ENCODE assay signal across 15 cellular contexts in the genomic region with DNA sequence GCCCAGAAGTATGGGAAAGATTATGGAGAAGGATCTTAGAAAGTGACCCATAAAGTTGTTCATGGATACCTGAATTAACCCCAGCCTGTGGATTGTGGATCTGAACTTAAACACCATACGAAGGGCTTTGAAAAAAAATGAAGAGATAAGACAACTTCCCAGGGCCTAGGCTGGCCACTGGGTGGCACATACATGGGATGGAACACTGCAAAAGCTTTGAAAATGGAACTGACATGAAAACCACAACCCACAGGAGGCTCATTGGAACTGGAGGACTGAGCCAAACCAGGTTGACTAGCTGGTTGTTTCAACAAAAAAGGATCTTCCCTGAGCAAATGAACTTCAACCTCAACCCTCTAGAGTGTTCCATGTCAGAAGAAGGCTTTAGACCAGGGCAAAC. TPM values are rescaled to one million over a fixed set of nuclear protein-coding genes. Genes with fewer than 3 reads are reported as not detected.
DNase-seq lines count a peak whose midpoint lies in the region; ATAC-seq and TF ChIP-seq lines count a peak whose summit lies in the region.
"Had no signal": no experiment of that assay in that cellular context is flagged by ENCODE, and none has a peak within 500 bp of the region (broad histone marks: within the 10 kb centered on the region; RNA-seq: fewer than 3 reads in every experiment).

No MANE protein-coding gene starts in this region.

- H3K36me3 ChIP-seq in left ventricle myocardium inferior (no peaks in the 10 kb centered on the region), upper lobe of right lung (no peaks in the 10 kb centered on the region)
- H3K36me3 ChIP-seq: colonic mucosa, pancreas had no signal

- H3K27ac ChIP-seq in left ventricle myocardium inferior (replicated peaks) (peak overlapping the region; percentile 45), upper lobe of right lung (no peak overlapping the region)
- H3K27ac ChIP-seq: colonic mucosa, KMS-11, pancreas had no signal

- ATAC-seq in Right ventricle myocardium superior (ENCODE audit: poor library complexity) (no peak), upper lobe of right lung (peak; percentile 39), HG02763 (IDR thresholded peaks at IDR 0.05; ENCODE audit: unreplicated experiment) (no peak), left lobe of liver (no peak), HG03045 (IDR thresholded peaks at IDR 0.05; ENCODE audit: unreplicated experiment) (no peak)

- H3K27me3 ChIP-seq in left ventricle myocardium inferior (ENCODE audit: low read depth), result no peaks in the 10 kb centered on the region
- no peaks in the 10 kb centered on the region for H3K27me3 ChIP-seq in upper lobe of right lung
- H3K27me3 ChIP-seq: colonic mucosa, pancreas had no signal

- H3K9me3 ChIP-seq in left ventricle myocardium inferior (replicated peaks) (no peaks in the 10 kb centered on the region), upper lobe of right lung (no peaks in the 10 kb centered on the region)
- H3K9me3 ChIP-seq: colonic mucosa, pancreas had no signal

- DNase-seq in left ventricle myocardium inferior (no peak), Right ventricle myocardium superior (no peak), RPMI7951 (ENCODE audit: low read depth) (peak; percentile 68), epithelial cell of proximal tubule (ENCODE audit: low read depth) (no peak), upper lobe of right lung (no peak), left lobe of liver (ENCODE audit: low spot score) (no peak)
- DNase-seq: activated CD8-positive, alpha-beta memory T cell treated with anti-CD3 and anti-CD28 coated beads, Interleukin-2, amount 50 U/mL, for 48 hours; activated naive CD8-positive, alpha-beta T cell treated with anti-CD3 and anti-CD28 coated beads, Interleukin-2, amount 10 ng/mL, durations not matched to agents 7 days and 5 days; colonic mucosa; EL; NCI-H2171; pancreas had no signal

- no peak overlapping the region for H3K4me3 ChIP-seq in left ventricle myocardium inferior
- no peak overlapping the region for H3K4me3 ChIP-seq in epithelial cell of proximal tubule (ENCODE audit: low read depth, low read length)
- no peak overlapping the region for H3K4me3 ChIP-seq in upper lobe of right lung
- H3K4me3 ChIP-seq: colonic mucosa, pancreas had no signal

- intact Hi-C loops in left ventricle myocardium inferior (cut with micrococcal nuclease) (no loop called here), Right ventricle myocardium superior (cut with DNase I) (no loop called here), upper lobe of right lung (cut with DNase I) (no loop called here)

- TF ChIP-seq CTCF in left ventricle myocardium inferior (IDR thresholded peaks at IDR 0.05; ENCODE audit: borderline replicate concordance), result no peak
- peak; percentile 35 for TF ChIP-seq CTCF in epithelial cell of proximal tubule (conservative IDR thresholded peaks at IDR 0.05; ENCODE audit: low read depth, low read length)
- TF ChIP-seq CTCF in upper lobe of right lung (IDR thresholded peaks at IDR 0.05), result no peak

- H3K4me1 ChIP-seq in left ventricle myocardium inferior (peaks cover 10% of the 10 kb centered on the region), upper lobe of right lung (peaks cover 11% of the 10 kb centered on the region)
- H3K4me1 ChIP-seq: colonic mucosa, pancreas had no signal

RNA-seq across cellular contexts. Expression of a gene that starts 34.5 kb away (rescaled TPM):
- total RNA-seq in left ventricle myocardium inferior (4.5 TPM), Right ventricle myocardium superior (2.9 TPM), epithelial cell of proximal tubule (2.7 and 4.3 TPM in 2 replicates), upper lobe of right lung (33.5 TPM), left lobe of liver (1.2 TPM)
- total RNA-seq in RPMI7951 (2014; rRNA removed; shearing (Covaris generic)), result 5.0 and 5.8 TPM in 2 replicates
